ENCODE assay signal across 9 cellular contexts in genomic region chr4:3302164-3302785, GRCh38. TPM values are rescaled to one million over a fixed set of nuclear protein-coding genes. Genes with fewer than 3 reads are reported as not detected.
DNase-seq lines count a peak whose midpoint lies in the region; ATAC-seq, FAIRE-seq and TF ChIP-seq lines count a peak whose summit lies in the region.
"Had no signal": no experiment of that assay in that cellular context is flagged by ENCODE, and none has a peak within 500 bp of the region (broad histone marks: within the 10 kb centered on the region; RNA-seq: fewer than 3 reads in every experiment).

No MANE protein-coding gene starts in this region.

- peak overlapping the region; percentile 68 for H3K27ac Mint-ChIP-seq in WTC11

- CTCF ChIA-PET in WTC11 (lab: Charles Lee): interaction anchor here (0.6 kb wide), 1 partner anchor 179 kb away, joined by 4 read pairs; no protein-coding TSS in a partner anchor

- no peak for ATAC-seq in WTC11
- no peak for ATAC-seq in GM18520 (IDR thresholded peaks at IDR 0.05; ENCODE audit: unreplicated experiment)
- ATAC-seq in HG02970 (IDR thresholded peaks at IDR 0.05; ENCODE audit: low FRiP score, unreplicated experiment): no peak

- no peaks in the 10 kb centered on the region for H3K27me3 Mint-ChIP-seq in WTC11 (ENCODE audit: low read depth)

- H3K4me3 Mint-ChIP-seq in WTC11: no peak overlapping the region

- no peak for TF ChIP-seq POLR2A in GM12892 (IDR thresholded peaks at IDR 0.05; ENCODE audit: low read depth, low read length)

- no peaks in the 10 kb centered on the region for H3K9me3 Mint-ChIP-seq in WTC11

- TF ChIP-seq CTCF in WTC11 (IDR thresholded peaks at IDR 0.05): no peak

- no peaks in the 10 kb centered on the region for H3K36me3 Mint-ChIP-seq in WTC11

- peaks cover 45% of the 10 kb centered on the region for H3K4me1 Mint-ChIP-seq in WTC11

- DNase-seq in GM12892 (ENCODE audit: insufficient read length) (peak; percentile 41), WTC11 (ENCODE audit: low spot score) (no peak), amniotic epithelial cell (ENCODE audit: low read depth) (peak; percentile 18), epidermal melanocyte (ENCODE audit: insufficient read length, low spot score) (no peak), NOMO-1 treated with DMSO at 0.1 percent for 48 hours (lab: John Stamatoyannopoulos, UW; ENCODE audit: unreplicated experiment) (no peak)
- DNase-seq in stimulated activated CD4-positive, alpha-beta T cell treated with anti-CD3 and anti-CD28 coated beads, Interleukin-2, amount 100 ng/mL, for 4 hours (ENCODE audit: low read depth): peak; percentile 44

- POLR2A ChIA-PET in WTC11 (lab: Charles Lee): no interaction called here

- FAIRE-seq in GM12892 (lab: Jason Lieb, UNC): no peak
- FAIRE-seq: islet of Langerhans had no signal

TF ChIP-seq in WTC11, 78 proteins besides CTCF, POLR2A, EP300 and RAD21:
- no peak for TF ChIP-seq NR2C2 (CRISPR knock-in tag; IDR thresholded peaks at IDR 0.05)
- TF ChIP-seq GABPB1 (CRISPR knock-in tag; IDR thresholded peaks at IDR 0.05): peak; percentile 65

RNA-seq across cellular contexts. Expression of gene RGS12, which starts 9.5 kb away (rescaled TPM):
- 1.3 TPM for polyA plus RNA-seq in GM12892 (2012; ENCODE audit: missing spikeins)
- total RNA-seq in WTC11 (2021): 21.0 to 24.7 TPM (median 24.2 TPM) in 3 replicates

RNA-seq across cellular contexts. Expression of gene MSANTD1, which starts 53.3 kb away (rescaled TPM):
- polyA plus RNA-seq in GM12892 (2012; ENCODE audit: missing spikeins): 0.40 TPM
- 0.98 to 1.1 TPM (median 0.99 TPM) in 3 replicates for total RNA-seq in WTC11 (2021)

Comparison
In these comparisons a context has a peak if more than half of its experiments do, and no peak if none do; other contexts are left out.
1. DNase-seq: peak in GM12892 (single experiment), amniotic epithelial cell (single experiment) and stimulated activated CD4-positive, alpha-beta T cell treated with anti-CD3 and anti-CD28 coated beads, Interleukin-2, amount 100 ng/mL, for 4 hours (single experiment); none in WTC11 (single experiment), epidermal melanocyte (single experiment) and NOMO-1 treated with DMSO at 0.1 percent for 48 hours (single experiment).